ENCODE assay signal across 2 cellular contexts in genomic region chr16:12255919-12256665, GRCh38.
TF ChIP-seq lines count a peak whose summit lies in the region.

No MANE protein-coding gene starts in this region.

TF ChIP-seq in GM12878, 131 proteins besides CTCF, POLR2A, EP300 and RAD21 (continued from another document):
- TF ChIP-seq TCF12 (IDR thresholded peaks at IDR 0.05; ENCODE audit: low read depth, low read length) (peak; percentile 74; the same call in 1 of the 2 replicates), CBX5 (IDR thresholded peaks at IDR 0.05; ENCODE audit: low read depth) (no peak), TCF3 (IDR thresholded peaks at IDR 0.05; ENCODE audit: borderline replicate concordance, insufficient read depth, low read depth, low read length) (peak; percentile 77)

TF ChIP-seq in SK-N-SH, 30 proteins besides CTCF, POLR2A, EP300 and RAD21 (continued from another document):
- TF ChIP-seq, protein P1, sequence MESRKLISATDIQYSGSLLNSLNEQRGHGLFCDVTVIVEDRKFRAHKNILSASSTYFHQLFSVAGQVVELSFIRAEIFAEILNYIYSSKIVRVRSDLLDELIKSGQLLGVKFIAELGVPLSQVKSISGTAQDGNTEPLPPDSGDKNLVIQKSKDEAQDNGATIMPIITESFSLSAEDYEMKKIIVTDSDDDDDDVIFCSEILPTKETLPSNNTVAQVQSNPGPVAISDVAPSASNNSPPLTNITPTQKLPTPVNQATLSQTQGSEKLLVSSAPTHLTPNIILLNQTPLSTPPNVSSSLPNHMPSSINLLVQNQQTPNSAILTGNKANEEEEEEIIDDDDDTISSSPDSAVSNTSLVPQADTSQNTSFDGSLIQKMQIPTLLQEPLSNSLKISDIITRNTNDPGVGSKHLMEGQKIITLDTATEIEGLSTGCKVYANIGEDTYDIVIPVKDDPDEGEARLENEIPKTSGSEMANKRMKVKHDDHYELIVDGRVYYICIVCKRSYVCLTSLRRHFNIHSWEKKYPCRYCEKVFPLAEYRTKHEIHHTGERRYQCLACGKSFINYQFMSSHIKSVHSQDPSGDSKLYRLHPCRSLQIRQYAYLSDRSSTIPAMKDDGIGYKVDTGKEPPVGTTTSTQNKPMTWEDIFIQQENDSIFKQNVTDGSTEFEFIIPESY (IDR thresholded peaks at IDR 0.05; ENCODE audit: borderline replicate concordance, low read depth) = no peak
- TF ChIP-seq YY1 (IDR thresholded peaks at IDR 0.05; ENCODE audit: low read depth) (no peak), TEAD4 (IDR thresholded peaks at IDR 0.05; ENCODE audit: borderline replicate concordance, insufficient read depth) (no peak), MEF2A (IDR thresholded peaks at IDR 0.05; ENCODE audit: borderline replicate concordance, low read depth) (no peak)
